Comparison of ENCODE assay signal across 8 cellular contexts in genomic region chr17:32558997-32559650, GRCh38.
DNase-seq lines count a peak whose midpoint lies in the region; ATAC-seq, FAIRE-seq and TF ChIP-seq lines count a peak whose summit lies in the region.

No MANE protein-coding gene starts in this region.

- TF ChIP-seq CTCF in Caco-2 (IDR thresholded peaks at IDR 0.05; ENCODE audit: insufficient read depth in 1 of 2, low read depth in 1 of 2, low read length in 1 of 2, severe bottlenecking in 1 of 2, unreplicated experiment in 1 of 2), result no peak
- no peak for TF ChIP-seq CTCF in SU-DHL-6 (IDR thresholded peaks at IDR 0.05; ENCODE audit: insufficient read depth, low read length, poor library complexity, severe bottlenecking)

- no peak overlapping the region for H3K4me3 ChIP-seq in Caco-2 (ENCODE audit: low read depth, low read length)
- peak overlapping the region; percentile 29 for H3K4me3 ChIP-seq in SU-DHL-6 (ENCODE audit: insufficient read depth, low read length, poor library complexity, severe bottlenecking)

- H3K9me2 ChIP-seq in SU-DHL-6 (replicated peaks; ENCODE audit: insufficient read depth, low read length), result no peaks in the 10 kb centered on the region

- peak overlapping the region; percentile 38 for H3K9ac ChIP-seq in SU-DHL-6 (ENCODE audit: low read length)

- H3F3A ChIP-seq in SU-DHL-6 (ENCODE audit: insufficient read depth), result peaks cover 27% of the 10 kb centered on the region

- H3K27me3 ChIP-seq in Caco-2 (replicated peaks; ENCODE audit: control insufficient read depth, insufficient read depth, low read length) (no peaks in the 10 kb centered on the region), SU-DHL-6 (ENCODE audit: low read length) (no peaks in the 10 kb centered on the region)

- H3K4me3 Mint-ChIP-seq in Caco-2 (ENCODE audit: unreplicated experiment), result no peak overlapping the region

- H2AFZ ChIP-seq in SU-DHL-6 (ENCODE audit: low read depth, low read length, severe bottlenecking), result peak overlapping the region; percentile 71

- TSS peak; percentile 5 for BruUV-seq in Caco-2 (replicated peaks; lab: Mats Ljungman, UMichigan)

- H3K36me3 Mint-ChIP-seq in Caco-2 (ENCODE audit: insufficient read depth, unreplicated experiment), result peaks cover 32% of the 10 kb centered on the region

- H3K27ac ChIP-seq in SU-DHL-6 (ENCODE audit: low read depth, low read length), result peak overlapping the region; percentile 92

- no peaks in the 10 kb centered on the region for H4K20me1 ChIP-seq in SU-DHL-6 (ENCODE audit: low read depth, low read length)

- no peak overlapping the region for H3K27ac Mint-ChIP-seq in Caco-2 (ENCODE audit: unreplicated experiment)

- H3K4me1 ChIP-seq in Caco-2, result no peaks in the 10 kb centered on the region

- H3K9me3 ChIP-seq in Caco-2 (no peaks in the 10 kb centered on the region), SU-DHL-6 (ENCODE audit: insufficient read depth, low read length) (no peaks in the 10 kb centered on the region)

- peak overlapping the region; percentile 68 for H3K4me2 ChIP-seq in SU-DHL-6 (ENCODE audit: low read depth, low read length, poor library complexity, severe bottlenecking)

- ATAC-seq in GM19351 (IDR thresholded peaks at IDR 0.05; ENCODE audit: unreplicated experiment) (peak; percentile 90), HG03097 (IDR thresholded peaks at IDR 0.05; ENCODE audit: low FRiP score, unreplicated experiment) (peak; percentile 81)

- no peaks in the 10 kb centered on the region for H3K4me1 Mint-ChIP-seq in Caco-2 (ENCODE audit: low read depth, unreplicated experiment)

- intact Hi-C loops in Caco-2 (cut with micrococcal nuclease; ENCODE audit: unreplicated experiment), result no loop called here

- POLR2A ChIA-PET in Caco-2 (lab: Charles Lee), result no interaction called here

- FAIRE-seq in HTR-8/SVneo (lab: Jason Lieb, UNC), result no peak

- no peak for DNase-seq in Caco-2
- no peak for DNase-seq in HTR-8/SVneo (ENCODE audit: insufficient read length, low spot score)
- DNase-seq in inferior parietal cortex (ENCODE audit: extremely low spot score), result no peak
- no peak for DNase-seq in hippocampal formation (lab: John Stamatoyannopoulos, UW)
- no peak for DNase-seq in effector CD4-positive, alpha-beta T cell

- H3K79me2 ChIP-seq in SU-DHL-6 (ENCODE audit: insufficient read depth, low read length), result no peaks in the 10 kb centered on the region

- H3K27me3 Mint-ChIP-seq in Caco-2 (ENCODE audit: insufficient read depth, unreplicated experiment), result no peaks in the 10 kb centered on the region

- no peaks in the 10 kb centered on the region for H3K9me3 Mint-ChIP-seq in Caco-2 (ENCODE audit: unreplicated experiment)

- no peaks in the 10 kb centered on the region for H3K36me3 ChIP-seq in Caco-2 (ENCODE audit: control insufficient read depth, insufficient read depth, low read length)
- H3K36me3 ChIP-seq in SU-DHL-6 (ENCODE audit: low read length), result no peaks in the 10 kb centered on the region

- CTCF ChIA-PET in Caco-2 (lab: Charles Lee), result no interaction called here
